ENCODE assay signal across 2 cellular contexts in genomic region chr11:71429701-71430100, GRCh38.
TF ChIP-seq lines count a peak whose summit lies in the region.

No MANE protein-coding gene starts in this region.

TF ChIP-seq in HepG2, 621 proteins besides CTCF, POLR2A, EP300 and RAD21:
- TF ChIP-seq FOSL2 (CRISPR knock-in tag; IDR thresholded peaks at IDR 0.05) = peak; percentile 7; the same call in 1 of the 2 replicates
- no peak for TF ChIP-seq ZNF296 (CRISPR knock-in tag; conservative IDR thresholded peaks at IDR 0.05)

TF ChIP-seq in H1, 55 proteins besides CTCF, POLR2A, EP300 and RAD21:
- TF ChIP-seq SIN3A (conservative IDR thresholded peaks at IDR 0.05 in 1 of 2, IDR thresholded peaks at IDR 0.05 in 1 of 2; ENCODE audit: low read depth in 1 of 2, low read length in 2 of 2) = no peak
TF ChIP-seq in H1: peak in this region for 0.
